ENCODE assay signal across 21 cellular contexts in genomic region chrX:68461541-68461940, GRCh38. TPM values are rescaled to one million over a fixed set of nuclear protein-coding genes. Genes with fewer than 3 reads are reported as not detected.
DNase-seq lines count a peak whose midpoint lies in the region; ATAC-seq, FAIRE-seq and TF ChIP-seq lines count a peak whose summit lies in the region.
"Had no signal": no experiment of that assay in that cellular context is flagged by ENCODE, and none has a peak within 500 bp of the region (broad histone marks: within the 10 kb centered on the region; RNA-seq: fewer than 3 reads in every experiment).

No MANE protein-coding gene starts in this region.

- no peak for ATAC-seq in foreskin keratinocyte
- ATAC-seq: GM12878 had no signal

- DNase-seq in AG10803 (ENCODE audit: low read depth) (peak; percentile 2), HAP-1 (ENCODE audit: low spot score in 2 of 2) (peak; percentile 64 to 99), epithelial cell of prostate (ENCODE audit: low read depth, low spot score) (no peak), SKM-1 treated with dmso at 0.1 percent for 144 hours (lab: John Stamatoyannopoulos, UW; ENCODE audit: unreplicated experiment) (no peak), foreskin keratinocyte (no peak), kidney (no peak)
- DNase-seq: CD4-positive, alpha-beta memory T cell; COR-L47; DMS53; GDM1; Karpas-422; NCI-H2029 treated with DMSO at 0.1 percent for 48 hours; NCI-H526 treated with DMSO at 0.1 percent for 48 hours; Peyer's patch; SIG-M5; T-helper 2 cell had no signal

- H3K9me3 ChIP-seq in HAP-1, result no peaks in the 10 kb centered on the region
- H3K9me3 ChIP-seq in kidney (ENCODE audit: control insufficient read depth in 1 of 2, low read length in 2 of 2), result no peaks in the 10 kb centered on the region
- H3K9me3 ChIP-seq: Peyer's patch had no signal

- no peak overlapping the region for H3K4me2 ChIP-seq in KMS-11

- H3K36me3 ChIP-seq in HAP-1 (replicated peaks), result no peaks in the 10 kb centered on the region
- no peaks in the 10 kb centered on the region for H3K36me3 ChIP-seq in KMS-11 (ENCODE audit: insufficient read depth)
- H3K36me3 ChIP-seq in kidney (ENCODE audit: control insufficient read depth in 1 of 2, insufficient read depth in 2 of 2, low read length in 2 of 2), result no peaks in the 10 kb centered on the region
- H3K36me3 ChIP-seq: Peyer's patch had no signal

- 0 out of 2 replicates have a peak overlapping the region, but pooled peaks have one; percentile 30 for H2AFZ ChIP-seq in KMS-11 (ENCODE audit: low read depth)

- in situ Hi-C loops in HAP-1 (cut with MboI; ENCODE audit: low sequenced_read_pairs), result loop anchor here (10.0 kb wide), 1 partner anchor 267 kb away; no protein-coding TSS in a partner anchor

- FAIRE-seq in kidney (lab: Jason Lieb, UNC), result no peak
- FAIRE-seq: A204.1, GM12878, H1 had no signal

- H3K9ac ChIP-seq in KMS-11, result no peak overlapping the region
- no peak overlapping the region for H3K9ac ChIP-seq in kidney (ENCODE audit: low read length in 2 of 2)

- intact Hi-C loops in kidney (cut with DNase I), result no loop called here

- H3K79me2 ChIP-seq in KMS-11 (ENCODE audit: insufficient read depth, low read depth), result no peaks in the 10 kb centered on the region

- no peak for TF ChIP-seq CTCF in AG10803 (conservative IDR thresholded peaks at IDR 0.05; ENCODE audit: low read length)
- no peak for TF ChIP-seq CTCF in KMS-11 (conservative IDR thresholded peaks at IDR 0.05; ENCODE audit: low read depth, low read length)
- TF ChIP-seq CTCF in foreskin keratinocyte (conservative IDR thresholded peaks at IDR 0.05), result no peak
- no peak for TF ChIP-seq CTCF in kidney (IDR thresholded peaks at IDR 0.05; ENCODE audit: borderline replicate concordance, extremely low read depth, insufficient read depth)

- H3K4me1 ChIP-seq in HAP-1 (peaks cover 19% of the 10 kb centered on the region), KMS-11 (ENCODE audit: low read depth, poor library complexity, severe bottlenecking) (no peaks in the 10 kb centered on the region), foreskin keratinocyte (peaks cover 8% of the 10 kb centered on the region), kidney (ENCODE audit: control insufficient read depth in 1 of 2, insufficient read depth in 1 of 2, low read depth in 1 of 2, low read length in 2 of 2) (no peaks in the 10 kb centered on the region)
- H3K4me1 ChIP-seq: Peyer's patch had no signal

- H4K20me1 ChIP-seq in KMS-11 (ENCODE audit: insufficient read depth), result no peaks in the 10 kb centered on the region

- H3K4me3 ChIP-seq in AG10803 (ENCODE audit: low read length) (no peak overlapping the region), HAP-1 (no peak overlapping the region), KMS-11 (IDR thresholded peaks at IDR 0.05; ENCODE audit: insufficient read depth, low read depth, low read length) (no peak overlapping the region), kidney (ENCODE audit: low read length in 2 of 2) (no peak overlapping the region)
- H3K4me3 ChIP-seq: GM12878, Peyer's patch had no signal

- H3K27ac ChIP-seq in KMS-11 (no peak overlapping the region), epithelial cell of prostate (peak overlapping the region; percentile 18), foreskin keratinocyte (no peak overlapping the region), kidney (ENCODE audit: low read depth in 2 of 2, low read length in 2 of 2) (no peak overlapping the region)
- H3K27ac ChIP-seq: Peyer's patch had no signal

- no peaks in the 10 kb centered on the region for H3K27me3 ChIP-seq in HAP-1 (ENCODE audit: low read depth)
- H3K27me3 ChIP-seq in KMS-11 (ENCODE audit: insufficient read depth, low read depth), result no peaks in the 10 kb centered on the region
- H3K27me3 ChIP-seq in foreskin keratinocyte, result no peaks in the 10 kb centered on the region
- H3K27me3 ChIP-seq: Peyer's patch had no signal

RNA-seq across cellular contexts. Expression of gene OPHN1, which starts 28.2 kb away (rescaled TPM):
- 5.7 and 6.4 TPM in 2 replicates for total RNA-seq in foreskin keratinocyte
- 0.86 and 0.89 TPM in 2 replicates for polyA plus RNA-seq in foreskin keratinocyte
- total RNA-seq in kidney, result 9.5 TPM
- 1.9 TPM for polyA plus RNA-seq in kidney (ENCODE audit: insufficient read depth, low read depth, low replicate concordance)
- total RNA-seq: OCI-LY7 had no signal

RNA-seq across cellular contexts. Expression of gene YIPF6, which starts 37.3 kb away (rescaled TPM):
- total RNA-seq in foreskin keratinocyte (16.9 and 18.1 TPM in 2 replicates), kidney (41.6 TPM)
- polyA plus RNA-seq in foreskin keratinocyte (6.6 and 7.4 TPM in 2 replicates), kidney (ENCODE audit: insufficient read depth, low read depth, low replicate concordance) (16.2 TPM)

Comparison
In these comparisons a context has a peak if more than half of its experiments do, and no peak if none do; other contexts are left out.
1. DNase-seq: peak in AG10803 (single experiment) and HAP-1 (2 of 2); none in epithelial cell of prostate (single experiment), SKM-1 treated with dmso at 0.1 percent for 144 hours (single experiment), foreskin keratinocyte (0 of 2) and kidney (single experiment).